In genomic region chr5:169691473-169691872, GRCh38 we compare ENCODE assay signal across 24 cellular contexts. TPM values are rescaled to one million over a fixed set of nuclear protein-coding genes. Genes with fewer than 3 reads are reported as not detected.
DNase-seq lines count a peak whose midpoint lies in the region; ATAC-seq and TF ChIP-seq lines count a peak whose summit lies in the region.
"Had no signal": no experiment of that assay in that cellular context is flagged by ENCODE, and none has a peak within 500 bp of the region (broad histone marks: within the 10 kb centered on the region; RNA-seq: fewer than 3 reads in every experiment).

No MANE protein-coding gene starts in this region.

- no peak overlapping the region for H3K4me3 Mint-ChIP-seq in HFFc6
- H3K4me3 Mint-ChIP-seq: CD4-positive, alpha-beta memory T cell; GM23338 had no signal

- H3K9me3 Mint-ChIP-seq in HFFc6 = no peaks in the 10 kb centered on the region
- H3K9me3 Mint-ChIP-seq: GM23338 had no signal

- H3K9me3 ChIP-seq in heart left ventricle (no peaks in the 10 kb centered on the region), esophagus muscularis mucosa (no peaks in the 10 kb centered on the region)
- H3K9me3 ChIP-seq: BLaER1 treated with 17β-estradiol and CSF1 and Interleukin-3, amounts not matched to agents 10 nM and 100 nM; Caco-2; HAP-1; SK-N-SH had no signal

- H3K4me3 ChIP-seq in heart left ventricle (no peak overlapping the region), esophagus muscularis mucosa (no peak overlapping the region)
- H3K4me3 ChIP-seq: BLaER1 treated with 17β-estradiol and CSF1 and Interleukin-3, amounts not matched to agents 10 nM and 100 nM; GM23338; HAP-1 had no signal

- no peaks in the 10 kb centered on the region for H3K27me3 Mint-ChIP-seq in HFFc6 (ENCODE audit: insufficient read depth)
- H3K27me3 Mint-ChIP-seq: CD4-positive, alpha-beta memory T cell had no signal

- H3K4me1 Mint-ChIP-seq in HFFc6 (ENCODE audit: low read depth) = peaks cover 50% of the 10 kb centered on the region
- H3K4me1 Mint-ChIP-seq: GM23338 had no signal

- H3K36me3 Mint-ChIP-seq in HFFc6 (ENCODE audit: low read depth) = peaks cover 7% of the 10 kb centered on the region; the same call in 1 of the 2 replicates

- no peaks in the 10 kb centered on the region for H3K4me1 ChIP-seq in heart left ventricle
- H3K4me1 ChIP-seq in esophagus muscularis mucosa = no peaks in the 10 kb centered on the region
- H3K4me1 ChIP-seq: Caco-2, HAP-1 had no signal

- DNase-seq in heart left ventricle (no peak), cardiac septum (ENCODE audit: low spot score) (no peak), HFFc6 (peak; percentile 37), fibroblast of gingiva (ENCODE audit: low read depth) (peak; percentile 21), esophagus muscularis mucosa (ENCODE audit: extremely low spot score) (no peak)
- DNase-seq in stimulated activated CD4-positive, alpha-beta T cell treated with anti-CD3 and anti-CD28 coated beads, Interleukin-15, amount 100 ng/mL, for 24 hours = no peak
- DNase-seq in activated naive CD4-positive, alpha-beta T cell treated with anti-CD3 and anti-CD28 coated beads, Interleukin-2, amount 50 U/mL, for 16 hours = no peak
- DNase-seq: Caco-2; CD4-positive, alpha-beta memory T cell; DMS 273 treated with DMSO at 0.1 percent for 48 hours; DMS79 treated with DMSO at 0.1 percent for 48 hours; KG1; NCI-H1105 treated with DMSO at 0.1 percent for 48 hours; NCI-H1694 treated with DMSO at 0.1 percent for 48 hours; NCI-H2081 treated with DMSO at 0.1 percent for 48 hours; NCI-H446 treated with DMSO at 0.1 percent for 48 hours; NCI-H526 treated with DMSO at 0.1 percent for 48 hours; RPMI8226; SIG-M5; SK-N-SH had no signal

- no peak for TF ChIP-seq EP300 in esophagus muscularis mucosa (IDR thresholded peaks at IDR 0.05)

- TF ChIP-seq CTCF in heart left ventricle (IDR thresholded peaks at IDR 0.05) (no peak), HFFc6 (IDR thresholded peaks at IDR 0.05) (no peak), esophagus muscularis mucosa (IDR thresholded peaks at IDR 0.05) (no peak)

- TF ChIP-seq POLR2A in heart left ventricle (IDR thresholded peaks at IDR 0.05) = no peak
- TF ChIP-seq POLR2A in esophagus muscularis mucosa (IDR thresholded peaks at IDR 0.05; ENCODE audit: low read depth) = no peak

- no peak overlapping the region for H3K27ac ChIP-seq in heart left ventricle
- H3K27ac ChIP-seq in esophagus muscularis mucosa (replicated peaks in 1 of 4) = no peak overlapping the region
- H3K27ac ChIP-seq: BLaER1 treated with 17β-estradiol and CSF1 and Interleukin-3, amounts not matched to agents 10 nM and 100 nM had no signal

- H3K27ac Mint-ChIP-seq in HFFc6 = no peak overlapping the region; the same call in 1 of the 2 replicates
- H3K27ac Mint-ChIP-seq: GM23338 had no signal

- intact Hi-C loops in heart left ventricle (cut with DNase I) (no loop called here), cardiac septum (cut with DNase I) (no loop called here), esophagus muscularis mucosa (cut with DNase I) (no loop called here)

- peak in 3 of 4 donors; percentile 31 to 47 (median 34) for ATAC-seq in heart left ventricle
- ATAC-seq: GM23338 had no signal

- no peaks in the 10 kb centered on the region for H3K27me3 ChIP-seq in heart left ventricle
- no peaks in the 10 kb centered on the region for H3K27me3 ChIP-seq in esophagus muscularis mucosa
- H3K27me3 ChIP-seq: BLaER1 treated with 17β-estradiol and CSF1 and Interleukin-3, amounts not matched to agents 10 nM and 100 nM had no signal

- H3K36me3 ChIP-seq in heart left ventricle (peaks cover 0 to 72% (median 0%) of the 10 kb centered on the region in 9 donors), esophagus muscularis mucosa (no peaks in the 10 kb centered on the region)
- H3K36me3 ChIP-seq: HAP-1 had no signal

- 6 to 12% (median 8%) methylated on average over 1 of the region's 1 CpG for WGBS in heart left ventricle, 4 donors
- 29% methylated on average over 1 of the region's 1 CpG for WGBS in esophagus muscularis mucosa

RNA-seq across cellular contexts. Expression of gene DOCK2, which starts 54.4 kb away (rescaled TPM):
- total RNA-seq in heart left ventricle = 10 to 100 TPM in 2 of 9 donors, 1 to 10 TPM in 7; 1.6 to 59.5 (median 4.6) TPM
- 1 to 10 TPM in 1 of 2 donors, under 1 TPM in 1; 0.80 to 1.4 TPM for polyA plus RNA-seq in heart left ventricle
- total RNA-seq in cardiac septum = 4.6 TPM
- 1 to 10 TPM; 1.4 to 6.5 (median 3.0) TPM for total RNA-seq in HFFc6 (2021; fragmentation: NEBNext Ultra II Directional; extraction: Animal tissue kit (Norgen Biotek cat#: 25700))
- total RNA-seq in esophagus muscularis mucosa = 10 to 100 TPM in 3 of 4 donors, 1 to 10 TPM in 1; 9.2 to 18.3 (median 13.7) TPM
- total RNA-seq: G401 had no signal

Comparison
In these comparisons a context has a peak if more than half of its experiments do, and no peak if none do; other contexts are left out.
1. DNase-seq: peak in HFFc6 (single experiment) and fibroblast of gingiva (single experiment); none in heart left ventricle (0 of 5), cardiac septum (single experiment), esophagus muscularis mucosa (single experiment), stimulated activated CD4-positive, alpha-beta T cell treated with anti-CD3 and anti-CD28 coated beads, Interleukin-15, amount 100 ng/mL, for 24 hours (single experiment) and activated naive CD4-positive, alpha-beta T cell treated with anti-CD3 and anti-CD28 coated beads, Interleukin-2, amount 50 U/mL, for 16 hours (single experiment).